In genomic region chr2:10129490-10129889, GRCh38 we compare ENCODE assay signal across 14 cellular contexts. TPM values are rescaled to one million over a fixed set of nuclear protein-coding genes. Genes with fewer than 3 reads are reported as not detected.
A peak's percentile ranks its signal among the peaks of the same experiment; 100 is the strongest.
DNase-seq lines count a peak whose midpoint lies in the region; ATAC-seq, FAIRE-seq and TF ChIP-seq lines count a peak whose summit lies in the region.
"Had no signal": no experiment of that assay in that cellular context is flagged by ENCODE, and none has a peak within 500 bp of the region (broad histone marks: within the 10 kb centered on the region; RNA-seq: fewer than 3 reads in every experiment).

No MANE protein-coding gene starts in this region.

- H3K9me3 ChIP-seq in BLaER1 (no peaks in the 10 kb centered on the region), Loucy (ENCODE audit: insufficient read depth, low read depth, low read length) (no peaks in the 10 kb centered on the region), K562 (replicated peaks; ENCODE audit: control insufficient read depth, insufficient read depth, low read depth, low read length) (no peaks in the 10 kb centered on the region)

- no peaks in the 10 kb centered on the region for H3K9me1 ChIP-seq in K562 (ENCODE audit: control insufficient read depth, insufficient read depth, low read length)

- TF ChIP-seq POLR2A in K562 (conservative IDR thresholded peaks at IDR 0.05): no peak

- H3K9me3 Mint-ChIP-seq in activated CD4-positive, alpha-beta T cell treated with anti-CD3 and anti-CD28 coated beads, Interleukin-2, amount 10 ng/mL, durations not matched to agents 24 days and 14 days: no peaks in the 10 kb centered on the region
- no peaks in the 10 kb centered on the region for H3K9me3 Mint-ChIP-seq in activated CD4-positive, alpha-beta T cell treated with anti-CD3 and anti-CD28 coated beads for 36 hours (ENCODE audit: low read depth)
- H3K9me3 Mint-ChIP-seq: CD8-positive, alpha-beta T cell had no signal

- H3K27me3 ChIP-seq in BLaER1 (no peaks in the 10 kb centered on the region), Loucy (ENCODE audit: insufficient read depth, low read length, poor library complexity, severe bottlenecking) (no peaks in the 10 kb centered on the region), K562 (ENCODE audit: control insufficient read depth in 2 of 2, insufficient read depth in 2 of 2, low read length in 2 of 2) (no peaks in the 10 kb centered on the region)

- H2AFZ ChIP-seq in Loucy (ENCODE audit: low read length) (no peak overlapping the region), K562 (ENCODE audit: low read depth, low read length) (no peak overlapping the region)

- POLR2A ChIA-PET in activated CD4-positive, alpha-beta T cell treated with anti-CD3 and anti-CD28 coated beads for 36 hours (lab: Charles Lee): interaction anchor here (0.9 to 1.9 kb wide), 5 partner anchors 11 to 306 kb away, joined by 3 to 5 read pairs (median 4); no protein-coding TSS in a partner anchor
- POLR2A ChIA-PET in K562 (lab: Yijun Ruan, JAX): interaction anchor here (0.6 to 2.0 kb wide), 9 partner anchors 10 to 525 kb away, joined by 3 to 7 read pairs (median 3); no protein-coding TSS in a partner anchor

- DNase-seq in activated CD4-positive, alpha-beta T cell treated with anti-CD3 and anti-CD28 coated beads, Interleukin-2, amount 10 ng/mL, durations not matched to agents 24 days and 14 days: no peak
- DNase-seq in activated CD4-positive, alpha-beta T cell treated with anti-CD3 and anti-CD28 coated beads for 36 hours: no peak
- DNase-seq in K562 (ENCODE audit: extremely low read depth in 1 of 4, low spot score in 3 of 4): peak in 1 of 4 experiments; percentile 1
- no peak for DNase-seq in stimulated activated CD4-positive, alpha-beta T cell treated with anti-CD3 and anti-CD28 coated beads, Interleukin-15, amount 100 ng/mL, for 24 hours
- DNase-seq: CD8-positive, alpha-beta T cell; GOT3; NCI-H2029; NCI-H524; PC-3 had no signal

- peaks cover 99% of the 10 kb centered on the region for H3K36me3 ChIP-seq in BLaER1
- peaks cover 66% of the 10 kb centered on the region for H3K36me3 ChIP-seq in Loucy (ENCODE audit: insufficient read depth, low read length)
- H3K36me3 ChIP-seq in K562 (ENCODE audit: control insufficient read depth, insufficient read depth, low read length): peaks cover 92% of the 10 kb centered on the region

- H3K4me3 ChIP-seq in BLaER1 (no peak overlapping the region), Loucy (ENCODE audit: low read length, poor library complexity, severe bottlenecking) (peak overlapping the region; percentile 55), K562 (no peak overlapping the region)

- CTCF ChIA-PET in activated CD4-positive, alpha-beta T cell treated with anti-CD3 and anti-CD28 coated beads for 36 hours (lab: Charles Lee): interaction anchor here (0.6 to 2.1 kb wide), 5 partner anchors 12 to 303 kb away, joined by 3 to 5 read pairs (median 3); no protein-coding TSS in a partner anchor
- CTCF ChIA-PET in K562 (lab: Yijun Ruan, JAX; ENCODE audit: low intra/inter-chr PET ratio): no interaction called here

- H3F3A ChIP-seq in Loucy (ENCODE audit: low read depth): no peaks in the 10 kb centered on the region

- peak overlapping the region; percentile 51; the same call in 1 of the 2 replicates for H3K9ac ChIP-seq in BLaER1
- H3K9ac ChIP-seq in Loucy (ENCODE audit: low read depth, low read length, poor library complexity, severe bottlenecking): peak overlapping the region; percentile 28
- H3K9ac ChIP-seq in K562 (ENCODE audit: insufficient read depth in 1 of 2, low read depth in 2 of 2, low read length in 2 of 2): no peak overlapping the region

- H3K4me1 Mint-ChIP-seq in activated CD4-positive, alpha-beta T cell treated with anti-CD3 and anti-CD28 coated beads, Interleukin-2, amount 10 ng/mL, durations not matched to agents 24 days and 14 days: peaks cover 60% of the 10 kb centered on the region
- H3K4me1 Mint-ChIP-seq in activated CD4-positive, alpha-beta T cell treated with anti-CD3 and anti-CD28 coated beads for 36 hours: peaks cover 45% of the 10 kb centered on the region

- FAIRE-seq in K562 (lab: Jason Lieb, UNC): no peak
- FAIRE-seq: D721Med had no signal

- in situ Hi-C loops in K562 (cut with MboI): no loop called here

- intact Hi-C loops in activated CD4-positive, alpha-beta T cell treated with anti-CD3 and anti-CD28 coated beads, Interleukin-2, amount 10 ng/mL, durations not matched to agents 24 days and 14 days (cut with micrococcal nuclease): no loop called here
- intact Hi-C loops in activated CD4-positive, alpha-beta T cell treated with anti-CD3 and anti-CD28 coated beads for 36 hours (cut with DNase I, micrococcal nuclease): loop anchor here in 1 of 2 experiments (10.0 kb wide), 1 partner anchor 525 kb away; no protein-coding TSS in a partner anchor
- intact Hi-C loops in K562 (cut with micrococcal nuclease): no loop called here

- H3K4me3 Mint-ChIP-seq in activated CD4-positive, alpha-beta T cell treated with anti-CD3 and anti-CD28 coated beads, Interleukin-2, amount 10 ng/mL, durations not matched to agents 24 days and 14 days: no peak overlapping the region
- H3K4me3 Mint-ChIP-seq in activated CD4-positive, alpha-beta T cell treated with anti-CD3 and anti-CD28 coated beads for 36 hours: no peak overlapping the region
- H3K4me3 Mint-ChIP-seq: CD8-positive, alpha-beta T cell had no signal

- TF ChIP-seq CTCF in Loucy (conservative IDR thresholded peaks at IDR 0.05; ENCODE audit: low read length): no peak
- no peak for TF ChIP-seq CTCF in K562 (IDR thresholded peaks at IDR 0.05 in 2 of 3, conservative IDR thresholded peaks at IDR 0.05 in 1 of 3; ENCODE audit: insufficient read depth in 2 of 3, low read depth in 1 of 3, low read length in 3 of 3)

- H3K9me2 ChIP-seq in Loucy (replicated peaks; ENCODE audit: low read depth, low read length): no peaks in the 10 kb centered on the region

- peak overlapping the region; percentile 69 for H3K27ac Mint-ChIP-seq in activated CD4-positive, alpha-beta T cell treated with anti-CD3 and anti-CD28 coated beads, Interleukin-2, amount 10 ng/mL, durations not matched to agents 24 days and 14 days
- H3K27ac Mint-ChIP-seq in activated CD4-positive, alpha-beta T cell treated with anti-CD3 and anti-CD28 coated beads for 36 hours: no peak overlapping the region
- H3K27ac Mint-ChIP-seq: CD8-positive, alpha-beta T cell had no signal

- WGBS in K562 (ENCODE audit: insufficient coverage, low coverage, missing lambda C conversion rate): 86% methylated on average over 3 of the region's 3 CpGs

- no peak for TF ChIP-seq EP300 in K562 (IDR thresholded peaks at IDR 0.05; ENCODE audit: low read length)

- peaks cover 75% of the 10 kb centered on the region for H3K36me3 Mint-ChIP-seq in activated CD4-positive, alpha-beta T cell treated with anti-CD3 and anti-CD28 coated beads, Interleukin-2, amount 10 ng/mL, durations not matched to agents 24 days and 14 days (ENCODE audit: low read depth)
- peaks cover 78% of the 10 kb centered on the region for H3K36me3 Mint-ChIP-seq in activated CD4-positive, alpha-beta T cell treated with anti-CD3 and anti-CD28 coated beads for 36 hours (ENCODE audit: low read depth)
- H3K36me3 Mint-ChIP-seq: CD8-positive, alpha-beta T cell had no signal

- no peak for TF ChIP-seq RAD21 in K562 (CRISPR knock-in tag; conservative IDR thresholded peaks at IDR 0.05 in 1 of 2, IDR thresholded peaks at IDR 0.05 in 1 of 2)

- ATAC-seq in activated CD4-positive, alpha-beta T cell treated with anti-CD3 and anti-CD28 coated beads for 36 hours: no peak
- ATAC-seq in K562: no peak
- no peak for ATAC-seq in GM18868 (IDR thresholded peaks at IDR 0.05; ENCODE audit: unreplicated experiment)
- ATAC-seq: CD8-positive, alpha-beta T cell; PC-3 had no signal

- H4K20me1 ChIP-seq in BLaER1 (peaks cover 82% of the 10 kb centered on the region), Loucy (ENCODE audit: insufficient read depth, low read length, poor library complexity, severe bottlenecking) (peaks cover 64% of the 10 kb centered on the region), K562 (replicated peaks; ENCODE audit: control insufficient read depth, insufficient read depth, low read length) (peaks cover 13% of the 10 kb centered on the region; the same call in 1 of the 2 replicates)

- H3K27me3 Mint-ChIP-seq in activated CD4-positive, alpha-beta T cell treated with anti-CD3 and anti-CD28 coated beads, Interleukin-2, amount 10 ng/mL, durations not matched to agents 24 days and 14 days: no peaks in the 10 kb centered on the region
- no peaks in the 10 kb centered on the region for H3K27me3 Mint-ChIP-seq in activated CD4-positive, alpha-beta T cell treated with anti-CD3 and anti-CD28 coated beads for 36 hours

- H3K79me2 ChIP-seq in Loucy (ENCODE audit: insufficient read depth, low read length) (peaks cover 93% of the 10 kb centered on the region), K562 (ENCODE audit: control insufficient read depth, insufficient read depth, low read length) (peaks cover 47% of the 10 kb centered on the region)

- H3K4me2 ChIP-seq in BLaER1 (peak overlapping the region; percentile 10; the same call in 1 of the 2 replicates), Loucy (ENCODE audit: low read depth, low read length, poor library complexity, severe bottlenecking) (peak overlapping the region; percentile 82), K562 (ENCODE audit: insufficient read depth, low read length) (peak overlapping the region; percentile 15; the same call in 1 of the 2 replicates)

- peaks cover 65% of the 10 kb centered on the region for H3K4me1 ChIP-seq in BLaER1
- H3K4me1 ChIP-seq in Loucy (ENCODE audit: insufficient read depth, low read length, poor library complexity, severe bottlenecking): peaks cover 60% of the 10 kb centered on the region
- peaks cover 4 to 33% of the 10 kb centered on the region in 2 experiments; a peak in 4 of 5 replicates for H3K4me1 ChIP-seq in K562 (replicated peaks in 1 of 2; ENCODE audit: control insufficient read depth in 2 of 2, insufficient read depth in 2 of 2, low read length in 2 of 2)

- H3K27ac ChIP-seq in BLaER1: no peak overlapping the region
- no peak overlapping the region for H3K27ac ChIP-seq in K562 (ENCODE audit: extremely low read depth, low read depth, low read length)
- H3K27ac ChIP-seq: HL-60 had no signal

- no TSS peak for BruUV-seq in K562 (replicated peaks; lab: Mats Ljungman, UMichigan)

RNA-seq across cellular contexts. Expression of gene RRM2, which starts 7.0 kb away (rescaled TPM):
- 378 and 383 TPM in 2 replicates for total RNA-seq in activated CD4-positive, alpha-beta T cell treated with anti-CD3 and anti-CD28 coated beads, Interleukin-2, amount 10 ng/mL, durations not matched to agents 24 days and 14 days
- total RNA-seq in activated CD4-positive, alpha-beta T cell treated with anti-CD3 and anti-CD28 coated beads for 36 hours: 100 to 1,000 TPM; 382 to 469 TPM
- total RNA-seq in K562 (2011; cell fraction: chromatin; rRNA removed; ENCODE audit: low replicate concordance): 177 and 207 TPM in 2 replicates
- 94.9 and 117 TPM in 2 replicates for total RNA-seq in K562 (2011; cell fraction: nucleolus; rRNA removed)
- 132 and 215 TPM in 2 replicates for total RNA-seq in K562 (2011; cell fraction: nucleoplasm; rRNA removed)
- total RNA-seq in K562 (2014; rRNA removed) (241 and 276 TPM in 2 replicates), K562 (2014; rRNA removed; fragmentation: Illumina TruSeq; extraction: Trizol) (128 and 148 TPM in 2 replicates), K562 (2015; rRNA removed; fragmentation: Illumina TruSeq; extraction: Trizol) (109 and 112 TPM in 2 replicates), K562 (2021) (244 and 253 TPM in 2 replicates)
- polyA plus RNA-seq in K562 (2011; rRNA removed) (76.7 and 81.3 TPM in 2 replicates), K562 (2014; fragmentation: Illumina TruSeq; extraction: Trizol) (155 and 157 TPM in 2 replicates), K562 (2014; fragmentation: Nextera tagmentation; extraction: Ambion mirVana) (10 to 100 TPM; 50.1 to 50.7 TPM), K562 (2014; rRNA removed) (161 and 210 TPM in 2 replicates)
- polyA plus RNA-seq in K562 (2011; cell fraction: cytosol; rRNA removed): 37.8 and 162 TPM in 2 replicates
- 55.5 and 78.0 TPM in 2 replicates for polyA plus RNA-seq in K562 (2011; cell fraction: nucleus; rRNA removed)
- polyA plus RNA-seq in K562 (2012): 138 and 149 TPM in 2 replicates
- polyA minus RNA-seq in K562 (2011; rRNA and poly(A)+ RNA removed): 142 and 163 TPM in 2 replicates
- 82.7 and 91.7 TPM in 2 replicates for polyA minus RNA-seq in K562 (2011; cell fraction: cytosol; rRNA and poly(A)+ RNA removed)
- 107 and 116 TPM in 2 replicates for polyA minus RNA-seq in K562 (2011; cell fraction: nucleus; rRNA and poly(A)+ RNA removed)

RNA-seq across cellular contexts. Expression of gene CYS1, which starts 49.3 kb away (rescaled TPM):
- 0.24 and 0.63 TPM in 2 replicates for total RNA-seq in activated CD4-positive, alpha-beta T cell treated with anti-CD3 and anti-CD28 coated beads, Interleukin-2, amount 10 ng/mL, durations not matched to agents 24 days and 14 days
- not detected for total RNA-seq in activated CD4-positive, alpha-beta T cell treated with anti-CD3 and anti-CD28 coated beads for 36 hours
- total RNA-seq in K562 (2011; cell fraction: chromatin; rRNA removed; ENCODE audit: low replicate concordance): not detected in 2 replicates
- total RNA-seq in K562 (2011; cell fraction: nucleolus; rRNA removed): not detected in 2 replicates
- not detected in 2 replicates for total RNA-seq in K562 (2011; cell fraction: nucleoplasm; rRNA removed)
- total RNA-seq in K562 (2014; rRNA removed) (not detected in 2 replicates), K562 (2014; rRNA removed; fragmentation: Illumina TruSeq; extraction: Trizol) (not detected in 2 replicates), K562 (2015; rRNA removed; fragmentation: Illumina TruSeq; extraction: Trizol) (not detected in 2 replicates), K562 (2021) (0.11 TPM in 1 of 2 replicates, not detected in the other)
- polyA plus RNA-seq in K562 (2011; rRNA removed) (not detected in 2 replicates), K562 (2014; fragmentation: Illumina TruSeq; extraction: Trizol) (not detected in 2 replicates), K562 (2014; fragmentation: Nextera tagmentation; extraction: Ambion mirVana) (not detected), K562 (2014; rRNA removed) (0.13 TPM in 1 of 2 replicates, not detected in the other)
- polyA plus RNA-seq in K562 (2011; cell fraction: cytosol; rRNA removed): not detected in 2 replicates
- not detected in 2 replicates for polyA plus RNA-seq in K562 (2011; cell fraction: nucleus; rRNA removed)
- not detected in 2 replicates for polyA plus RNA-seq in K562 (2012)
- polyA minus RNA-seq in K562 (2011; rRNA and poly(A)+ RNA removed): not detected in 2 replicates
- polyA minus RNA-seq in K562 (2011; cell fraction: cytosol; rRNA and poly(A)+ RNA removed): not detected in 2 replicates
- not detected in 2 replicates for polyA minus RNA-seq in K562 (2011; cell fraction: nucleus; rRNA and poly(A)+ RNA removed)
- total RNA-seq: CD8-positive, alpha-beta T cell had no signal

Comparison
In these comparisons a context has a peak if more than half of its experiments do, and no peak if none do; other contexts are left out.
1. H3K4me2 ChIP-seq: peak in every context shown above with its lines; median percentile 82 in Loucy; 15 in K562; 10 in BLaER1.
2. H3K9ac ChIP-seq: peak in BLaER1 (single experiment) and Loucy (single experiment); none in K562 (0 of 2).